Comparison of ENCODE assay signal across 8 cellular contexts in the genomic region with DNA sequence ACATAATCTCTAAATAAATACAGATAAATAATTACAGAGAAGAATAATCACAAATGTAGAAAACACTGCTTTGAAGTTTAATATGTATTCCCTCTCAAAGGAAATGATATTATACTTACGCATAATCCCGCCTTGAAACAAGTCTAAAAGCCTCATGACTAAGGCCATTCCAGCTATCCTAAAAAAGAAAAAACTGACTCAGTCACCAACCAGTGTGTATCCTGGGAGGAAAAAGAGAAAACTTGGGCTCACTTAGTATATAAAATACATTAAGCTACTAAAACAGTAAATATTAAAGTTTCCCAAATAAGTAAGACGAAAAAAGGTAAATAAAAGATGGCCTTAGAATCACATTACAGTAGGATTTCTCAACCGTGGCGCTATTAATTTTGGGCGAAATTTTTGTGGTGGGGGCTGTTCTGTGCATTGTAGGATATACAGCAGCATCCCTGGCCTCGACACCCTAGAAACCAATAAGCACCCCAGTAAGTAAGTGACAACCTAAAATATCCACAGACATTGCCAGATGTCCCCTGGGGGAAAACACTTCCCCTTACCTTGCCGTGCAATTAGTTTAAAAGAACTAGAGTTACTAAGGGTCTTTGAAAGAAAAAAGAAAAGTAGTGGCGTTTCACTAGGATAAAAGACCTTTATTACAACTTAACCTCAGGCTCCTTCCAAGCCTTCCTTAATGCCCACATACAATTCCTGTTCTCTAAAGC. TPM values are rescaled to one million over a fixed set of nuclear protein-coding genes. Genes with fewer than 3 reads are reported as not detected.
DNase-seq lines count a peak whose midpoint lies in the region; ATAC-seq and TF ChIP-seq lines count a peak whose summit lies in the region.

No MANE protein-coding gene starts in this region.

- peak overlapping the region; percentile 96 for H3K9ac ChIP-seq in neural cell (ENCODE audit: low read length)

- ATAC-seq in HG03342 (IDR thresholded peaks at IDR 0.05; ENCODE audit: unreplicated experiment) (no peak), HG03108 (IDR thresholded peaks at IDR 0.05; ENCODE audit: unreplicated experiment) (no peak)

- TF ChIP-seq EP300 in neural cell (conservative IDR thresholded peaks at IDR 0.05; ENCODE audit: poor library complexity, severe bottlenecking): no peak

- H3K79me2 ChIP-seq in neural cell (replicated peaks; ENCODE audit: insufficient read depth, low read length): peaks cover 18% of the 10 kb centered on the region

- H3K9me3 ChIP-seq in ectodermal cell (ENCODE audit: control insufficient read depth, low read length) (no peaks in the 10 kb centered on the region), neural cell (ENCODE audit: low read length) (no peaks in the 10 kb centered on the region)

- H3K27ac ChIP-seq in C4-2B (peak overlapping the region; percentile 99), ectodermal cell (ENCODE audit: insufficient read depth, low read depth, low read length, poor library complexity, severe bottlenecking) (peak overlapping the region; percentile 100), neural cell (ENCODE audit: low read length) (peak overlapping the region; percentile 99)

- no peaks in the 10 kb centered on the region for H4K20me1 ChIP-seq in neural cell (ENCODE audit: insufficient read depth)

- no peak overlapping the region for H2AFZ ChIP-seq in neural cell (ENCODE audit: low read depth, low read length)

- no peaks in the 10 kb centered on the region for H3K9me2 ChIP-seq in neural cell (ENCODE audit: insufficient read depth, low read length)

- peaks cover 5% of the 10 kb centered on the region for H3K4me1 ChIP-seq in ectodermal cell (ENCODE audit: control insufficient read depth, insufficient read depth, low read length)

- H3K36me3 ChIP-seq in ectodermal cell (ENCODE audit: control insufficient read depth, insufficient read depth, low read length): peaks cover 38% of the 10 kb centered on the region
- no peaks in the 10 kb centered on the region for H3K36me3 ChIP-seq in neural cell (ENCODE audit: insufficient read depth, low read length)

- no peak for TF ChIP-seq CTCF in C4-2B (conservative IDR thresholded peaks at IDR 0.05)
- no peak for TF ChIP-seq CTCF in NB4 (IDR thresholded peaks at IDR 0.05; ENCODE audit: low read depth, low read length)
- TF ChIP-seq CTCF in neural cell (IDR thresholded peaks at IDR 0.05; ENCODE audit: poor library complexity, severe bottlenecking): no peak

- no peak for TF ChIP-seq RAD21 in neural cell (conservative IDR thresholded peaks at IDR 0.05)

- WGBS in ectodermal cell, 2 experiments: 38 to 46% methylated on average over 5 to 9 of the region's 9 CpGs

- no peak for TF ChIP-seq POLR2A in NB4 (IDR thresholded peaks at IDR 0.05; ENCODE audit: extremely low read depth, insufficient read length)

- H3K27me3 ChIP-seq in ectodermal cell (ENCODE audit: control insufficient read depth, insufficient read depth, low read length, poor library complexity, severe bottlenecking) (no peaks in the 10 kb centered on the region), neural cell (ENCODE audit: insufficient read depth, low read depth, low read length) (no peaks in the 10 kb centered on the region)

- peak; percentile 58 for DNase-seq in NB4 (ENCODE audit: low read depth)
- DNase-seq in foreskin melanocyte: no peak
- no peak for DNase-seq in globus pallidus (ENCODE audit: low spot score)

- H3F3A ChIP-seq in neural cell (ENCODE audit: insufficient read depth, low read length, poor library complexity, severe bottlenecking): no peaks in the 10 kb centered on the region

- H3K4me2 ChIP-seq in neural cell (ENCODE audit: low read length): peak overlapping the region; percentile 75

- peak overlapping the region; percentile 98 for H3K4me3 ChIP-seq in NB4 (ENCODE audit: low read depth, low read length)
- peak overlapping the region; percentile 59 for H3K4me3 ChIP-seq in ectodermal cell (ENCODE audit: insufficient read depth, low read depth, low read length)
- H3K4me3 ChIP-seq in neural cell (ENCODE audit: low read length): peak overlapping the region; percentile 94

TF ChIP-seq in neural cell, 6 proteins besides CTCF, POLR2A, EP300 and RAD21:
- TF ChIP-seq SMC3 (conservative IDR thresholded peaks at IDR 0.05; ENCODE audit: poor library complexity) (no peak), EZH2 (IDR thresholded peaks at IDR 0.05; ENCODE audit: borderline replicate concordance, insufficient read depth, low read length, poor library complexity, severe bottlenecking) (no peak), REST (IDR thresholded peaks at IDR 0.05; ENCODE audit: borderline replicate concordance) (no peak), POLR2AphosphoS5 (IDR thresholded peaks at IDR 0.05) (no peak)
TF ChIP-seq in neural cell: peak in this region for 0.

RNA-seq across cellular contexts. Expression of gene HSPA9, which starts 1.1 kb away (rescaled TPM):
- polyA plus RNA-seq in ectodermal cell (2013, experiment 1 of 4): 217 TPM
- 200 TPM for polyA plus RNA-seq in ectodermal cell (2013, experiment 2 of 4)
- polyA plus RNA-seq in ectodermal cell (2013, experiment 3 of 4): 132 TPM
- polyA plus RNA-seq in ectodermal cell (2013, experiment 4 of 4): 137 TPM
- polyA plus RNA-seq in neural cell: 270 and 280 TPM in 2 replicates
- polyA minus RNA-seq in neural cell: 253 and 263 TPM in 2 replicates

RNA-seq across cellular contexts. Expression of gene ETF1, which starts 31.1 kb away (rescaled TPM):
- polyA plus RNA-seq in ectodermal cell (2013, experiment 1 of 4): 126 TPM
- polyA plus RNA-seq in ectodermal cell (2013, experiment 2 of 4): 127 TPM
- 95.1 TPM for polyA plus RNA-seq in ectodermal cell (2013, experiment 3 of 4)
- 106 TPM for polyA plus RNA-seq in ectodermal cell (2013, experiment 4 of 4)
- 56.9 and 62.1 TPM in 2 replicates for polyA plus RNA-seq in neural cell
- 83.9 and 84.7 TPM in 2 replicates for polyA minus RNA-seq in neural cell
